Comparison of ENCODE assay signal across 8 cellular contexts in the genomic region with DNA sequence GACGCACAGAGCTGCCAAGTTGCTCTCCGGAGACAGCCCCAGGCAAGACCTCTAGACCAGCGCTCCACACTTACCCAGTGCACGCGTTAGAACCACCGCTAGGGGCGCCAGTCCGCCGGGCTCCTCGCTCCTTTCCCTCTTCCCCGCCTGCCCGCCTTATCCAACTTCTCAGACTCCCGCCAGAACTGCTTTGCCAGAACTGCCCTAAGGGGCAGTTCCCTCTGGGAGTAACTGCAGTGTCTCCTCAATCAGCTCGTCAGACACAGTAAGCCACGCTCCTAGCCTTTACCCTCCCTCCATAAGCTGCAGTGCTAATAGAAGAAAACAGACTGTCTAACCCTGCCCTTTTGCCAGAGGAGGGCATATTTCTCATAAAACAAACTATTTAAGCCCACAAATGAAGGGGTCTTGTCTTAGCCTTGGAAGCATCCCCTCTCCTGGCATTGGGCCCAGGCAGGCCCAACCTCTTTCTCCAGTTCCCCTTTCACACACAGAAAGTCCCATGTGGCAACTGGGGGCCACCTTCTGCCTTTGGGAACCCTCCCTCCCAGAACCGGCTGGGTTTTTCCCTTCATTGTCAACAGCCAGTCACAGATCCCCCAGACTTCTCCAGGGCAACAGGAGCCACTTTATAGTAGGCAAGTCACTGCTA. TPM values are rescaled to one million over a fixed set of nuclear protein-coding genes. Genes with fewer than 3 reads are reported as not detected.
DNase-seq lines count a peak whose midpoint lies in the region; ATAC-seq and TF ChIP-seq lines count a peak whose summit lies in the region.

No MANE protein-coding gene starts in this region.

- H3K4me3 Mint-ChIP-seq in activated CD8-positive, alpha-beta T cell treated with anti-CD3 and anti-CD28 coated beads for 36 hours: peak overlapping the region; percentile 31

- DNase-seq in GM10266 (ENCODE audit: extremely low spot score) (peak; percentile 84), NCI-H82 (lab: John Stamatoyannopoulos, UW) (peak; percentile 96), ecto neural progenitor cell (ENCODE audit: low spot score) (peak; percentile 95), medulla oblongata (ENCODE audit: extremely low spot score) (peak; percentile 93)
- peak; percentile 84 for DNase-seq in activated CD8-positive, alpha-beta T cell treated with anti-CD3 and anti-CD28 coated beads for 36 hours
- peak; percentile 68 to 81 (median 72) for DNase-seq in stimulated activated CD4-positive, alpha-beta T cell treated with anti-CD3 and anti-CD28 coated beads, TNF-alpha, amount 100 ng/mL, for 48 hours (ENCODE audit: low read depth in 3 of 3)

- H3K4me1 Mint-ChIP-seq in activated CD8-positive, alpha-beta T cell treated with anti-CD3 and anti-CD28 coated beads for 36 hours (ENCODE audit: low read depth): peaks cover 70% of the 10 kb centered on the region

- POLR2A ChIA-PET in activated CD8-positive, alpha-beta T cell treated with anti-CD3 and anti-CD28 coated beads for 36 hours (lab: Charles Lee): interaction anchor here (0.6 to 1.2 kb wide), 6 partner anchors 8 to 58 kb away, joined by 3 to 4 read pairs (median 3); no protein-coding TSS in a partner anchor

- no peaks in the 10 kb centered on the region for H3K9me3 Mint-ChIP-seq in activated CD8-positive, alpha-beta T cell treated with anti-CD3 and anti-CD28 coated beads for 36 hours

- H3K27ac Mint-ChIP-seq in activated CD8-positive, alpha-beta T cell treated with anti-CD3 and anti-CD28 coated beads for 36 hours: peak overlapping the region; percentile 81

- TF ChIP-seq CTCF in GM10266 (IDR thresholded peaks at IDR 0.05; ENCODE audit: control insufficient read depth, insufficient read depth, low read depth, missing control alignments): peak; percentile 93
- peak; percentile 99 for TF ChIP-seq CTCF in activated CD8-positive, alpha-beta T cell treated with anti-CD3 and anti-CD28 coated beads for 36 hours (IDR thresholded peaks at IDR 0.05)

- intact Hi-C loops in activated CD8-positive, alpha-beta T cell treated with anti-CD3 and anti-CD28 coated beads for 36 hours (cut with micrococcal nuclease): no loop called here

- no peaks in the 10 kb centered on the region for H3K36me3 Mint-ChIP-seq in activated CD8-positive, alpha-beta T cell treated with anti-CD3 and anti-CD28 coated beads for 36 hours (ENCODE audit: low read depth)

- ATAC-seq in HG03565 (IDR thresholded peaks at IDR 0.05; ENCODE audit: unreplicated experiment) (peak; percentile 18), HG03571 (IDR thresholded peaks at IDR 0.05; ENCODE audit: unreplicated experiment) (no peak)
- ATAC-seq in activated CD8-positive, alpha-beta T cell treated with anti-CD3 and anti-CD28 coated beads for 36 hours: peak; percentile 59

- CTCF ChIA-PET in activated CD8-positive, alpha-beta T cell treated with anti-CD3 and anti-CD28 coated beads for 36 hours (lab: Charles Lee): interaction anchor here (0.7 to 11.9 kb wide), 28 partner anchors 11 to 323 kb away, joined by 3 to 198 read pairs (median 5); partner anchors contain the start of genes BUB1B, FSIP1, INAFM2 and SRP14

- H3K27me3 Mint-ChIP-seq in activated CD8-positive, alpha-beta T cell treated with anti-CD3 and anti-CD28 coated beads for 36 hours: peaks cover 6% of the 10 kb centered on the region

RNA-seq across cellular contexts. Expression of gene BMF, which starts 3.7 kb away (rescaled TPM):
- total RNA-seq in activated CD8-positive, alpha-beta T cell treated with anti-CD3 and anti-CD28 coated beads for 36 hours: 1 to 10 TPM; 4.2 to 4.3 TPM

RNA-seq across cellular contexts. Expression of gene BUB1B, which starts 55.9 kb away (rescaled TPM):
- 10 to 100 TPM; 79.6 to 82.5 TPM for total RNA-seq in activated CD8-positive, alpha-beta T cell treated with anti-CD3 and anti-CD28 coated beads for 36 hours
